ENCODE assay signal across 8 cellular contexts in the genomic region with DNA sequence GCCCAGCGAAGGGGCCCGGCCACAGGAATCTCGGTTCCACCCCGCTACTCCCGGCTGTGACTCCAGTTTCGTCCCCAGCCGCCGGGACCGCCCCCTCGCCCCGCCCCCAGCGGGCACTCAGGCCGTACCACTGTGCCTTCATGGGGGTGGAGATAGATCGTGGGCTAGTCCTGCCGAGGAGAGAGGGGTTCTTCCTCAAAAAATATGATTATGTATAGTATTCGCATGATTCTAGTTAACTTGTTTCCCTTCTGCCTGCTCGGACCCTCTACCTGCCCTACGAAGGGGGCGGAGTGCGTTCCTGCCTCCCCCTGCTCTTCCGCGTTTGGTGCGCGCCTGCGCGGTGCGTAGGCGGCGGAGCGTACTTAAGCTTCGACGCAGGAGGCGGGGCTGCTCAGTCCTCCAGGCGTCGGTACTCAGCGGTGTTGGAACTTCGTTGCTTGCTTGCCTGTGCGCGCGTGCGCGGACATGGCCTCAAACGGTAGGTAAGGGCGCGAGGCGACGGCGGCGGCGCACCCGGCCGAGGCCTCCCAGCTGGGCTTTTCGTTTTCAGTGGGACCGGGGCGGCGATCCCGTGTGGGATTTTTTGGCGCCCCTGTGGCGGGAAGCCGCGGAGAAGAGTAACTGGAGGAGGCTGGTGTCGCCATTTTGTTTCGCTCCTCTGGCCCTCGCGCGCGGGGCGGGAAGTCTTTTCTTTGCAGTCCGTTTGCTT. TPM values are rescaled to one million over a fixed set of nuclear protein-coding genes. Genes with fewer than 3 reads are reported as not detected.
A peak's percentile ranks its signal among the peaks of the same experiment; 100 is the strongest.
DNase-seq lines count a peak whose midpoint lies in the region; ATAC-seq lines count a peak whose summit lies in the region.

FUS (plus strand) TSS at position 393 of the 712 bp plus-strand sequence; CDS start at position 469, 76 bp downstream.

- ATAC-seq in HG03439 (IDR thresholded peaks at IDR 0.05; ENCODE audit: unreplicated experiment) (peak; percentile 68), left colon (peak; percentile 85)

- intact Hi-C loops in left colon (cut with DNase I, micrococcal nuclease), result no loop called here

- peak within 1 kb of the TSS; percentile 100 for H3K27ac ChIP-seq in cingulate gyrus (ENCODE audit: low read depth, low read length)

- DNase-seq in Ammon's horn (ENCODE audit: low spot score) (peak; percentile 97), GM19238 (ENCODE audit: insufficient read length, low spot score) (peak; percentile 87), NCI-H524 treated with DMSO at 0.1 percent for 48 hours (lab: John Stamatoyannopoulos, UW) (peak; percentile 38), left colon (peak; percentile 88 to 95)
- peak; percentile 93 for DNase-seq in activated CD4-positive, alpha-beta T cell treated with anti-CD3 and anti-CD28 coated beads for 48 hours
- DNase-seq in stimulated activated CD4-positive, alpha-beta T cell treated with anti-CD3 and anti-CD28 coated beads, Interleukin-1b, Interleukin-23, amount 100 ng/mL, for 4 hours (ENCODE audit: low read depth in 2 of 2), result peak; percentile 89 to 92

RNA-seq across cellular contexts. Expression of gene FUS, which starts in this region (rescaled TPM):
- total RNA-seq in left colon, result 100 to 1,000 TPM; 158 to 173 TPM

Comparison
In these comparisons a context has a peak if more than half of its experiments do, and no peak if none do; other contexts are left out.
1. Peak in every context shown above with its lines: DNase-seq, ATAC-seq and H3K27ac ChIP-seq.
2. DNase-seq: peak in every context shown above with its lines; median percentile 97 in Ammon's horn; 93 in activated CD4-positive, alpha-beta T cell treated with anti-CD3 and anti-CD28 coated beads for 48 hours; 92 in left colon; 90 in stimulated activated CD4-positive, alpha-beta T cell treated with anti-CD3 and anti-CD28 coated beads, Interleukin-1b, Interleukin-23, amount 100 ng/mL, for 4 hours; 87 in GM19238; 38 in NCI-H524 treated with DMSO at 0.1 percent for 48 hours.